Comparison of ENCODE assay signal across 2 cellular contexts in the genomic region with DNA sequence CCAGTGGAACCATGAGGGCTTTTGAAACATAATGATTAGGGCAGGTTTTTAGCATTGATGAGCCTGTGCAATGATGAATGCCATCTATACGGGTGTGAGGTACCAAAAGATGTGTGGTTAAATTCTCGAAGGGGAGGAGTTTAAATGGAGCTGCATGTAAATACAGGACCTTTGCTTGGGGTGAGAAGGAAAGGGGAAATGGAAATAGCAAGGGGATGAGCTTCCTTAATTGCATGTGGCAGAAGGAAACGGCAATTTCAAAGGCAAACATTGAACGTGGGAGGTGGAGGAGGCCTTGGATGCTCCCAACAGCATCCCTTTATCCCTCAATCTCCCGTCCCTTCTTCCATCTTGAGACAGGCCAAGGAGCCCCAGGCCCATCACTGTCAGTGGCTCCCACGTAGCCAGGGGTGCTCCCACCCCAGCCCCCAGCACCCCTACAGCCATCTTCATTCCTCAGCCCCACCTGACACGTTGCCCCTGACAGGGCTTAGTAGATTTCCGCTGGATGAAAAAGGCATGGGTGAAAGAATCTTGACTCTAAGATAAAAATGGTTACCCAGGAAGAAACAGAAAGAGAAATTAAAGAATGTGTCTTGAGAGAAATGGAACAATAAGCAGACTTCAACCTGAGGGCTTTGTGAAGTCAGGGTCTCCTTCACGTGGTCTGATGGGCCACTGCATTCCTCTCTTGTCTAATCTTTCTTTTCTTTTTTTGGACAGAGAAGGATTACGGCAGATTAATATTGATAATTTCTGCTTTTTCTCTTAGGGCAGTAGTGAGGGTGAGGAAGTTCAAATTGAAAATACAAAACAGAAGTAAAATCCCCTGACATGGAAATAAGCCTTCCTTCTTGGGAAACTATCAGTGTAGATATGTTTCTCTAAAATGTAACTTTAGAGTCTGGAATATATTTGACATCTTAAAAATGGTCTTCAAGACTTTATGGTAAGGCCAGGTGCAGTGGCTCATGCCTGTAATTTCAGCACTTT.
TF ChIP-seq lines count a peak whose summit lies in the region.

No MANE protein-coding gene starts in this region.

TF ChIP-seq in liver, 16 proteins besides CTCF, POLR2A, EP300 and RAD21:
- TF ChIP-seq, protein P1, sequence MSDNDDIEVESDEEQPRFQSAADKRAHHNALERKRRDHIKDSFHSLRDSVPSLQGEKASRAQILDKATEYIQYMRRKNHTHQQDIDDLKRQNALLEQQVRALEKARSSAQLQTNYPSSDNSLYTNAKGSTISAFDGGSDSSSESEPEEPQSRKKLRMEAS (IDR thresholded peaks at IDR 0.05), result no peak
- no peak for TF ChIP-seq ZBTB33 (IDR thresholded peaks at IDR 0.05)
- no peak for TF ChIP-seq EGR1 (IDR thresholded peaks at IDR 0.05; ENCODE audit: low read depth in 2 of 2)
- no peak for TF ChIP-seq SP1 (IDR thresholded peaks at IDR 0.05)
- no peak for TF ChIP-seq ATF3 (IDR thresholded peaks at IDR 0.05)
- TF ChIP-seq REST (IDR thresholded peaks at IDR 0.05), result no peak
- TF ChIP-seq YY1 (IDR thresholded peaks at IDR 0.05), result no peak
- TF ChIP-seq NR2F2 (IDR thresholded peaks at IDR 0.05), result no peak
- no peak for TF ChIP-seq RXRA (IDR thresholded peaks at IDR 0.05)
- TF ChIP-seq HNF4A (conservative IDR thresholded peaks at IDR 0.05), result no peak

TF ChIP-seq in HepG2, 621 proteins besides CTCF, POLR2A, EP300 and RAD21:
- TF ChIP-seq GZF1 (CRISPR knock-in tag; IDR thresholded peaks at IDR 0.05) (no peak), ZNF281 (CRISPR knock-in tag; IDR thresholded peaks at IDR 0.05; ENCODE audit: borderline replicate concordance) (no peak), GLMP (CRISPR knock-in tag; IDR thresholded peaks at IDR 0.05; ENCODE audit: borderline replicate concordance) (no peak), IKZF1 (IDR thresholded peaks at IDR 0.05) (no peak), LRRFIP1 (CRISPR knock-in tag; conservative IDR thresholded peaks at IDR 0.05) (no peak), ATF6 (CRISPR knock-in tag; conservative IDR thresholded peaks at IDR 0.05) (no peak), NFRKB (IDR thresholded peaks at IDR 0.05) (no peak), ZSCAN25 (CRISPR knock-in tag; IDR thresholded peaks at IDR 0.05) (no peak), TBX2 (CRISPR knock-in tag; IDR thresholded peaks at IDR 0.05; ENCODE audit: borderline replicate concordance) (no peak), MED13 (CRISPR knock-in tag; IDR thresholded peaks at IDR 0.05) (no peak), ARNT (IDR thresholded peaks at IDR 0.05) (no peak), RFX1 (IDR thresholded peaks at IDR 0.05) (no peak), ZNF792 (CRISPR knock-in tag; IDR thresholded peaks at IDR 0.05) (no peak), MTERF4 (CRISPR knock-in tag; IDR thresholded peaks at IDR 0.05) (no peak)
